In genomic region chr12:19561411-19561961, GRCh38 we compare ENCODE assay signal across 15 cellular contexts.
"Had no signal": no experiment of that assay in that cellular context is flagged by ENCODE, and none has a peak within 500 bp of the region (broad histone marks: within the 10 kb centered on the region; RNA-seq: fewer than 3 reads in every experiment).

No MANE protein-coding gene starts in this region.

- H3K27me3 Mint-ChIP-seq: natural killer cell treated with Interleukin-12 subunit alpha and Interleukin-12 subunit beta and Interleukin-15 and Interleukin-18, amount 100 ng/mL, for 72 hours; progenitor cell of endocrine pancreas had no signal

- H3K36me3 ChIP-seq: cardiac muscle cell, thoracic aorta had no signal

- H3K9me3 ChIP-seq: thoracic aorta had no signal

- ATAC-seq: activated CD8-positive, alpha-beta T cell treated with anti-CD3 and anti-CD28 coated beads, Interleukin-2, amount 10 ng/mL, durations not matched to agents 7 days and 5 days; esophagus mucosa; natural killer cell treated with Interleukin-12 subunit alpha and Interleukin-12 subunit beta and Interleukin-15 and Interleukin-18, amount 100 ng/mL, for 72 hours; right cardiac atrium; SK-N-SH treated with all-trans-retinoic acid at 6 μM for 48 hours had no signal

- H3K4me3 Mint-ChIP-seq: activated CD8-positive, alpha-beta T cell treated with anti-CD3 and anti-CD28 coated beads, Interleukin-2, amount 10 ng/mL, durations not matched to agents 7 days and 5 days; activated T-helper 1 cell treated with anti-CD3 and anti-CD28 coated beads, Interleukin-12 subunit alpha, Interleukin-12 subunit beta, Interleukin-2, Interleukin-4 antibody, amounts not matched to agents 30 ng/mL and 10 ng/mL and 1 ng/mL, durations not matched to agents 14 hours and 24 hours and 36 hours; natural killer cell treated with Interleukin-12 subunit alpha and Interleukin-12 subunit beta and Interleukin-15 and Interleukin-18, amount 100 ng/mL, for 72 hours had no signal

- H3K27ac ChIP-seq: cardiac muscle cell, thoracic aorta had no signal

- H3K9me3 Mint-ChIP-seq: activated T-helper 1 cell treated with anti-CD3 and anti-CD28 coated beads, Interleukin-12 subunit alpha, Interleukin-12 subunit beta, Interleukin-2, Interleukin-4 antibody, amounts not matched to agents 30 ng/mL and 10 ng/mL and 1 ng/mL, durations not matched to agents 14 hours and 24 hours and 36 hours; natural killer cell treated with Interleukin-12 subunit alpha and Interleukin-12 subunit beta and Interleukin-15 and Interleukin-18, amount 100 ng/mL, for 72 hours had no signal

- H3K27ac Mint-ChIP-seq: activated CD8-positive, alpha-beta T cell treated with anti-CD3 and anti-CD28 coated beads, Interleukin-2, amount 10 ng/mL, durations not matched to agents 7 days and 5 days; activated T-helper 1 cell treated with anti-CD3 and anti-CD28 coated beads, Interleukin-12 subunit alpha, Interleukin-12 subunit beta, Interleukin-2, Interleukin-4 antibody, amounts not matched to agents 30 ng/mL and 10 ng/mL and 1 ng/mL, durations not matched to agents 14 hours and 24 hours and 36 hours; progenitor cell of endocrine pancreas had no signal

- DNase-seq: activated CD4-positive, alpha-beta T cell treated with anti-CD3 and anti-CD28 coated beads for 4 hours; activated CD8-positive, alpha-beta T cell treated with anti-CD3 and anti-CD28 coated beads, Interleukin-2, amount 10 ng/mL, durations not matched to agents 7 days and 5 days; activated naive CD4-positive, alpha-beta T cell; anterior cingulate cortex; hypothalamus; right cardiac atrium; small intestine; stimulated activated CD4-positive, alpha-beta T cell treated with anti-CD3 and anti-CD28 coated beads, Interleukin-1b, Interleukin-23, amount 100 ng/mL, for 48 hours had no signal

- H3K27me3 ChIP-seq: cardiac muscle cell had no signal

- H3K4me3 ChIP-seq: cardiac muscle cell, thoracic aorta had no signal
